11 cellular contexts compared by ENCODE assay signal in the genomic region with DNA sequence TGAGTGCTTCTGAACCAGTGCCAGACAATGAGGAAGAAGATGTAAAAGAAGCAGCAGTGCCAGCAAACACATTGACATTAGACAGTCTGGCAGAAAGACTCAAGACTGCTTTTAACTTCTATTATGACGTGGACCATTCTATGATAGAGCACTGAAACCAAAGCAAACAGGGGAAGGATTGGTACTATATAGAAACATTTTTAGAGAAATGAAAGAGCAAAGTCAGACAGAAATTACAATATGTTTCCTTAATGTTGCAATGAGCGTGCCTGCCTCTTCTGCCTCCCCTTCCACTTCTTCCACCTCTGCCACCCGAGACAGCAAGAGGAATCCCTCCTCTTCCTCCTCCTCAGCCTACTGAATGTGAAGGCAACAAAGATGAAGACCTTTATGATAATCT. TPM values are rescaled to one million over a fixed set of nuclear protein-coding genes. Genes with fewer than 3 reads are reported as not detected.
DNase-seq lines count a peak whose midpoint lies in the region; ATAC-seq and TF ChIP-seq lines count a peak whose summit lies in the region.
"Had no signal": no experiment of that assay in that cellular context is flagged by ENCODE, and none has a peak within 500 bp of the region (broad histone marks: within the 10 kb centered on the region; RNA-seq: fewer than 3 reads in every experiment).

No MANE protein-coding gene starts in this region.

- intact Hi-C loops in Caco-2 (cut with micrococcal nuclease; ENCODE audit: unreplicated experiment), result loop anchor here (5.0 to 10.0 kb wide), 2 partner anchors 84 to 301 kb away; partner anchors contain the start of gene SRSF7

- no TSS peak for BruUV-seq in Caco-2 (replicated peaks; lab: Mats Ljungman, UMichigan)

- H3K36me3 ChIP-seq in Caco-2 (ENCODE audit: control insufficient read depth, insufficient read depth, low read length), result no peaks in the 10 kb centered on the region

- POLR2A ChIA-PET in Caco-2 (lab: Charles Lee), result no interaction called here

- no peak for DNase-seq in stimulated activated naive CD8-positive, alpha-beta T cell treated with anti-CD3 and anti-CD28 coated beads, Interleukin-15, Interleukin-2, amounts not matched to agents 100 U/mL and 50 U/mL, for 24 hours
- DNase-seq in stimulated activated naive CD8-positive, alpha-beta T cell treated with anti-CD3 and anti-CD28 coated beads, Interleukin-15, amount 100 ng/mL, for 72 hours, result no peak
- peak; percentile 71 to 92 for DNase-seq in NOMO-1 (lab: John Stamatoyannopoulos, UW; ENCODE audit: unreplicated experiment in 2 of 2)
- DNase-seq in kidney glomerular epithelial cell (lab: John Stamatoyannopoulos, UW), result no peak
- DNase-seq in Caco-2, result no peak
- DNase-seq in NCI-H69 (lab: John Stamatoyannopoulos, UW), result no peak
- DNase-seq in foreskin fibroblast, result no peak
- DNase-seq: NCI-H1105 had no signal

- H3K27me3 Mint-ChIP-seq in stimulated activated naive CD8-positive, alpha-beta T cell treated with anti-CD3 and anti-CD28 coated beads, Interleukin-15, amount 100 ng/mL, for 72 hours, result no peaks in the 10 kb centered on the region
- H3K27me3 Mint-ChIP-seq in Caco-2 (ENCODE audit: insufficient read depth, unreplicated experiment), result no peaks in the 10 kb centered on the region
- H3K27me3 Mint-ChIP-seq: activated naive CD8-positive, alpha-beta T cell had no signal

- H3K4me3 Mint-ChIP-seq in stimulated activated naive CD8-positive, alpha-beta T cell treated with anti-CD3 and anti-CD28 coated beads, Interleukin-15, amount 100 ng/mL, for 72 hours, result no peak overlapping the region
- no peak overlapping the region for H3K4me3 Mint-ChIP-seq in Caco-2 (ENCODE audit: unreplicated experiment)
- H3K4me3 Mint-ChIP-seq: activated naive CD8-positive, alpha-beta T cell; T-helper 2 cell treated with Interferon-gamma antibody and Interleukin-4, amounts not matched to agents 5 μg/mL and 100 μg/mL, for 36 hours had no signal

- H3K9me3 ChIP-seq in Caco-2, result no peaks in the 10 kb centered on the region

- H3K27ac Mint-ChIP-seq in stimulated activated naive CD8-positive, alpha-beta T cell treated with anti-CD3 and anti-CD28 coated beads, Interleukin-15, amount 100 ng/mL, for 72 hours, result no peak overlapping the region
- H3K27ac Mint-ChIP-seq in Caco-2 (ENCODE audit: unreplicated experiment), result no peak overlapping the region
- H3K27ac Mint-ChIP-seq: activated naive CD8-positive, alpha-beta T cell; T-helper 2 cell treated with Interferon-gamma antibody and Interleukin-4, amounts not matched to agents 5 μg/mL and 100 μg/mL, for 36 hours had no signal

- no peaks in the 10 kb centered on the region for H3K4me1 Mint-ChIP-seq in stimulated activated naive CD8-positive, alpha-beta T cell treated with anti-CD3 and anti-CD28 coated beads, Interleukin-15, amount 100 ng/mL, for 72 hours
- H3K4me1 Mint-ChIP-seq in Caco-2 (ENCODE audit: low read depth, unreplicated experiment), result no peaks in the 10 kb centered on the region

- H3K36me3 Mint-ChIP-seq in Caco-2 (ENCODE audit: insufficient read depth, unreplicated experiment), result peaks cover 5% of the 10 kb centered on the region

- no peaks in the 10 kb centered on the region for H3K9me3 Mint-ChIP-seq in stimulated activated naive CD8-positive, alpha-beta T cell treated with anti-CD3 and anti-CD28 coated beads, Interleukin-15, amount 100 ng/mL, for 72 hours
- no peaks in the 10 kb centered on the region for H3K9me3 Mint-ChIP-seq in Caco-2 (ENCODE audit: unreplicated experiment)
- H3K9me3 Mint-ChIP-seq: T-helper 2 cell treated with Interferon-gamma antibody and Interleukin-4, amounts not matched to agents 5 μg/mL and 100 μg/mL, for 36 hours had no signal

- no peaks in the 10 kb centered on the region for H3K27me3 ChIP-seq in Caco-2 (replicated peaks; ENCODE audit: control insufficient read depth, insufficient read depth, low read length)

- CTCF ChIA-PET in Caco-2 (lab: Charles Lee), result no interaction called here

- H3K4me3 ChIP-seq in Caco-2 (ENCODE audit: low read depth, low read length) (no peak overlapping the region), foreskin fibroblast (ENCODE audit: low read depth in 1 of 2, low read length in 2 of 2) (no peak overlapping the region)

- TF ChIP-seq CTCF in Caco-2 (IDR thresholded peaks at IDR 0.05; ENCODE audit: insufficient read depth in 1 of 2, low read depth in 1 of 2, low read length in 1 of 2, severe bottlenecking in 1 of 2, unreplicated experiment in 1 of 2) (no peak), foreskin fibroblast (IDR thresholded peaks at IDR 0.05; ENCODE audit: low read depth, low read length) (no peak)

- peak; percentile 59 for ATAC-seq in stimulated activated naive CD8-positive, alpha-beta T cell treated with anti-CD3 and anti-CD28 coated beads, Interleukin-15, Interleukin-2, amounts not matched to agents 100 U/mL and 50 U/mL, for 24 hours
- ATAC-seq in stimulated activated naive CD8-positive, alpha-beta T cell treated with anti-CD3 and anti-CD28 coated beads, Interleukin-15, amount 100 ng/mL, for 72 hours, result no peak
- peak; percentile 92 for ATAC-seq in HG02884 (IDR thresholded peaks at IDR 0.05; ENCODE audit: unreplicated experiment)

- H3K4me1 ChIP-seq in Caco-2, result no peaks in the 10 kb centered on the region

RNA-seq across cellular contexts. Expression of gene DHX57, which starts 39.7 kb away (rescaled TPM):
- total RNA-seq in Caco-2 (2022), result 18.3 and 20.6 TPM in 2 replicates

RNA-seq across cellular contexts. Expression of gene MORN2, which starts 39.8 kb away (rescaled TPM):
- total RNA-seq in Caco-2 (2022), result 4.8 and 5.5 TPM in 2 replicates

RNA-seq across cellular contexts. Expression of gene ARHGEF33, which starts 53.7 kb away (rescaled TPM):
- total RNA-seq in Caco-2 (2022), result 0.26 TPM in 1 of 2 replicates, not detected in the other

RNA-seq across cellular contexts. Expression of gene GEMIN6, which starts 58.0 kb away (rescaled TPM):
- total RNA-seq in Caco-2 (2022), result 21.3 and 24.2 TPM in 2 replicates

Comparison
In these comparisons a context has a peak if more than half of its experiments do, and no peak if none do; other contexts are left out.
1. DNase-seq: peak in NOMO-1 (2 of 2); none in stimulated activated naive CD8-positive, alpha-beta T cell treated with anti-CD3 and anti-CD28 coated beads, Interleukin-15, Interleukin-2, amounts not matched to agents 100 U/mL and 50 U/mL, for 24 hours (single experiment), stimulated activated naive CD8-positive, alpha-beta T cell treated with anti-CD3 and anti-CD28 coated beads, Interleukin-15, amount 100 ng/mL, for 72 hours (0 of 2), kidney glomerular epithelial cell (single experiment), Caco-2 (0 of 2), NCI-H69 (single experiment) and foreskin fibroblast (0 of 2).